12 cellular contexts compared by ENCODE assay signal in genomic region chr13:109196896-109197295, GRCh38.
DNase-seq lines count a peak whose midpoint lies in the region; ATAC-seq and TF ChIP-seq lines count a peak whose summit lies in the region.
"Had no signal": no experiment of that assay in that cellular context is flagged by ENCODE, and none has a peak within 500 bp of the region (broad histone marks: within the 10 kb centered on the region; RNA-seq: fewer than 3 reads in every experiment).

No MANE protein-coding gene starts in this region.

- no peaks in the 10 kb centered on the region for H3K9me3 ChIP-seq in aorta (ENCODE audit: control insufficient read depth, low read length)
- no peaks in the 10 kb centered on the region for H3K9me3 ChIP-seq in hepatocyte (ENCODE audit: low read depth)

- H3K27me3 Mint-ChIP-seq in HFFc6 (ENCODE audit: insufficient read depth) (no peaks in the 10 kb centered on the region), WTC11 (ENCODE audit: low read depth) (no peaks in the 10 kb centered on the region)

- H3K36me3 Mint-ChIP-seq in HFFc6 (ENCODE audit: low read depth), result no peaks in the 10 kb centered on the region
- H3K36me3 Mint-ChIP-seq in WTC11, result no peaks in the 10 kb centered on the region

- H3K4me1 ChIP-seq in mesendoderm (ENCODE audit: control insufficient read depth, low read depth, low read length), result no peaks in the 10 kb centered on the region
- no peaks in the 10 kb centered on the region for H3K4me1 ChIP-seq in aorta (ENCODE audit: control insufficient read depth in 1 of 2, insufficient read depth in 2 of 2, low read length in 2 of 2)
- H3K4me1 ChIP-seq in hepatocyte (ENCODE audit: insufficient read depth), result no peaks in the 10 kb centered on the region

- no peak overlapping the region for H3K18ac ChIP-seq in mesendoderm (ENCODE audit: low read length)

- ATAC-seq in WTC11, result peak; percentile 92
- ATAC-seq in aorta (ENCODE audit: low FRiP score), result no peak

- peaks cover 27% of the 10 kb centered on the region for H3K4me1 Mint-ChIP-seq in HFFc6 (ENCODE audit: low read depth)
- H3K4me1 Mint-ChIP-seq in WTC11, result peaks cover 47% of the 10 kb centered on the region

- H3K27ac ChIP-seq in mesendoderm (ENCODE audit: low read depth, low read length), result no peak overlapping the region
- no peak overlapping the region for H3K27ac ChIP-seq in aorta (ENCODE audit: low read depth in 1 of 2, low read length in 2 of 2)
- no peak overlapping the region for H3K27ac ChIP-seq in hepatocyte
- H3K27ac ChIP-seq: SK-N-MC had no signal

- no CpG with 5 or more reads among the region's 6 CpGs for WGBS in mesendoderm (ENCODE audit: extremely low coverage, insufficient coverage, low lambda C conversion rate)
- WGBS in aorta, 2 donors, result 86 to 89% methylated on average over 6 of the region's 6 CpGs
- WGBS in hepatocyte (ENCODE audit: low lambda C conversion rate, missing lambda C conversion rate), result 79% methylated on average over 6 of the region's 6 CpGs

- CTCF ChIA-PET in WTC11 (lab: Charles Lee), result interaction anchor here (0.5 to 1.7 kb wide), 6 partner anchors 14 to 235 kb away, joined by 3 to 7 read pairs (median 4); no protein-coding TSS in a partner anchor

- H3K9me3 Mint-ChIP-seq in HFFc6 (no peaks in the 10 kb centered on the region), WTC11 (no peaks in the 10 kb centered on the region)

- H3K27ac Mint-ChIP-seq in HFFc6 (no peak overlapping the region), WTC11 (no peak overlapping the region)

- H2BK120ac ChIP-seq in mesendoderm (ENCODE audit: low read depth, low read length), result no peak overlapping the region

- H3K27me3 ChIP-seq in mesendoderm (ENCODE audit: insufficient read depth, low read length, poor library complexity) (no peaks in the 10 kb centered on the region), aorta (ENCODE audit: control insufficient read depth in 1 of 2, insufficient read depth in 2 of 2, low read length in 1 of 2) (no peaks in the 10 kb centered on the region), hepatocyte (no peaks in the 10 kb centered on the region)

- intact Hi-C loops in aorta (cut with DNase I), result no loop called here

- H3K9me2 ChIP-seq in hepatocyte (replicated peaks; ENCODE audit: insufficient read depth), result no peaks in the 10 kb centered on the region

- no peak overlapping the region for H3K23ac ChIP-seq in mesendoderm (ENCODE audit: low read length)

- no peak overlapping the region for H3K4me3 ChIP-seq in mesendoderm (ENCODE audit: low read length)
- no peak overlapping the region for H3K4me3 ChIP-seq in aorta (ENCODE audit: low read length in 2 of 2)
- no peak overlapping the region for H3K4me3 ChIP-seq in hepatocyte
- H3K4me3 ChIP-seq: SK-N-MC had no signal

- no peaks in the 10 kb centered on the region for H4K20me1 ChIP-seq in hepatocyte (ENCODE audit: insufficient read depth, poor library complexity, severe bottlenecking)

- peak; percentile 2 for DNase-seq in ACHN
- DNase-seq in HFFc6, result no peak
- peak; percentile 61 for DNase-seq in WTC11 (ENCODE audit: low spot score)
- peak; percentile 68 for DNase-seq in mesendoderm
- no peak for DNase-seq in SW 1271 (lab: John Stamatoyannopoulos, UW)
- DNase-seq in NCI-H1436 treated with DMSO at 0.1 percent for 48 hours (lab: John Stamatoyannopoulos, UW), result no peak
- no peak for DNase-seq in aorta
- no peak for DNase-seq in hepatocyte (ENCODE audit: low spot score)
- DNase-seq: activated gamma-delta T cell; NCI-H2107; stimulated activated naive CD4-positive, alpha-beta T cell had no signal

- H4K5ac ChIP-seq in mesendoderm (ENCODE audit: low read length), result no peak overlapping the region

- H3K4me3 Mint-ChIP-seq in HFFc6, result no peak overlapping the region
- H3K4me3 Mint-ChIP-seq in WTC11, result peak overlapping the region; percentile 22; the same call in 1 of the 2 replicates

- TF ChIP-seq CTCF in HFFc6 (IDR thresholded peaks at IDR 0.05) (peak; percentile 41; the same call in 1 of the 2 replicates), WTC11 (IDR thresholded peaks at IDR 0.05) (no peak), hepatocyte (IDR thresholded peaks at IDR 0.05; ENCODE audit: poor library complexity) (no peak)

- in situ Hi-C loops in ACHN (cut with HindIII; ENCODE audit: low pct_ligation_motif_present, low pct_unique_long_range_greater_than_20kb, low sequenced_read_pairs), result no loop called here

- no peak overlapping the region for H3K56ac ChIP-seq in mesendoderm (ENCODE audit: low read length)

- H2BK15ac ChIP-seq in mesendoderm (replicated peaks; ENCODE audit: low read depth), result peak overlapping the region; percentile 64

- no peak overlapping the region for H2AK5ac ChIP-seq in mesendoderm (ENCODE audit: low read length)

- H3K79me1 ChIP-seq in mesendoderm (ENCODE audit: low read length), result no peaks in the 10 kb centered on the region

- H3K36me3 ChIP-seq in mesendoderm (ENCODE audit: control insufficient read depth, insufficient read depth, low read length) (no peaks in the 10 kb centered on the region), aorta (ENCODE audit: control insufficient read depth in 1 of 2, insufficient read depth in 2 of 2, low read length in 1 of 2) (no peaks in the 10 kb centered on the region), hepatocyte (replicated peaks; ENCODE audit: insufficient read depth, low read depth) (no peaks in the 10 kb centered on the region)

- H2BK5ac ChIP-seq in mesendoderm (ENCODE audit: low read length), result no peak overlapping the region

- no peak overlapping the region for H3K4me2 ChIP-seq in mesendoderm (ENCODE audit: low read length)
- H3K4me2 ChIP-seq in hepatocyte, result no peak overlapping the region

- H3K9ac ChIP-seq in mesendoderm (ENCODE audit: low read length), result no peak overlapping the region

- no peak overlapping the region for H3K4ac ChIP-seq in mesendoderm (ENCODE audit: low read depth, low read length)

- POLR2A ChIA-PET in WTC11 (lab: Charles Lee), result no interaction called here

- H4K8ac ChIP-seq in mesendoderm (ENCODE audit: low read depth, low read length), result no peak overlapping the region

- H3K79me2 ChIP-seq in mesendoderm (ENCODE audit: control insufficient read depth, insufficient read depth, low read length) (no peaks in the 10 kb centered on the region), hepatocyte (no peaks in the 10 kb centered on the region)

- no peak overlapping the region for H2AFZ ChIP-seq in hepatocyte

TF ChIP-seq in WTC11, 78 proteins besides CTCF, POLR2A, EP300 and RAD21 (continues in another document):
- TF ChIP-seq NFE2L1 (CRISPR knock-in tag; IDR thresholded peaks at IDR 0.05), result no peak
- TF ChIP-seq HMGA2 (CRISPR knock-in tag; IDR thresholded peaks at IDR 0.05), result no peak
- no peak for TF ChIP-seq MXD4 (CRISPR knock-in tag; IDR thresholded peaks at IDR 0.05; ENCODE audit: borderline replicate concordance)
- TF ChIP-seq PRRX2 (CRISPR knock-in tag; IDR thresholded peaks at IDR 0.05), result no peak
- no peak for TF ChIP-seq RELA (CRISPR knock-in tag; IDR thresholded peaks at IDR 0.05; ENCODE audit: borderline replicate concordance)
- no peak for TF ChIP-seq AFF4 (CRISPR knock-in tag; IDR thresholded peaks at IDR 0.05; ENCODE audit: borderline replicate concordance)
- no peak for TF ChIP-seq IRF2 (CRISPR knock-in tag; IDR thresholded peaks at IDR 0.05; ENCODE audit: borderline replicate concordance, low read depth)
- TF ChIP-seq ZNF317 (CRISPR knock-in tag; IDR thresholded peaks at IDR 0.05; ENCODE audit: borderline replicate concordance, low read depth), result no peak
- no peak for TF ChIP-seq E2F4 (CRISPR knock-in tag; IDR thresholded peaks at IDR 0.05; ENCODE audit: borderline replicate concordance, low read depth)
- no peak for TF ChIP-seq ZNF219 (CRISPR knock-in tag; IDR thresholded peaks at IDR 0.05; ENCODE audit: borderline replicate concordance)
- no peak for TF ChIP-seq FOXP1 (CRISPR knock-in tag; IDR thresholded peaks at IDR 0.05; ENCODE audit: borderline replicate concordance)
- no peak for TF ChIP-seq OVOL2 (CRISPR knock-in tag; IDR thresholded peaks at IDR 0.05; ENCODE audit: borderline replicate concordance)

Comparison
In these comparisons a context has a peak if more than half of its experiments do, and no peak if none do; other contexts are left out.
1. DNase-seq: peak in ACHN (single experiment), WTC11 (single experiment) and mesendoderm (single experiment); none in HFFc6 (single experiment), SW 1271 (0 of 2), NCI-H1436 treated with DMSO at 0.1 percent for 48 hours (single experiment), aorta (0 of 2) and hepatocyte (single experiment).